In genomic region chr3:59839283-59839682, GRCh38 we compare ENCODE assay signal across 13 cellular contexts.
DNase-seq lines count a peak whose midpoint lies in the region; ATAC-seq and TF ChIP-seq lines count a peak whose summit lies in the region.
"Had no signal": no experiment of that assay in that cellular context is flagged by ENCODE, and none has a peak within 500 bp of the region (broad histone marks: within the 10 kb centered on the region; RNA-seq: fewer than 3 reads in every experiment).

No MANE protein-coding gene starts in this region.

- no peaks in the 10 kb centered on the region for H3K4me1 ChIP-seq in left lung
- H3K4me1 ChIP-seq: SJCRH30 had no signal

- no peak for TF ChIP-seq CTCF in left lung (IDR thresholded peaks at IDR 0.05)

- intact Hi-C loops in left lung (cut with DNase I) = no loop called here

- no peaks in the 10 kb centered on the region for H3K36me3 ChIP-seq in left lung
- H3K36me3 ChIP-seq: neutrophil, SJCRH30 had no signal

- H3K27ac Mint-ChIP-seq in activated naive CD8-positive, alpha-beta T cell treated with anti-CD3 and anti-CD28 coated beads for 36 hours = peak overlapping the region; percentile 42

- peaks cover 7% of the 10 kb centered on the region for H3K36me3 Mint-ChIP-seq in activated naive CD8-positive, alpha-beta T cell treated with anti-CD3 and anti-CD28 coated beads for 36 hours

- ATAC-seq in GM18502 (IDR thresholded peaks at IDR 0.05; ENCODE audit: poor library complexity, unreplicated experiment) = peak; percentile 9
- peak; percentile 6 for ATAC-seq in HG02981 (IDR thresholded peaks at IDR 0.05; ENCODE audit: unreplicated experiment)
- ATAC-seq in left lung = peak; percentile 79

- DNase-seq in activated naive CD8-positive, alpha-beta T cell treated with anti-CD3 and anti-CD28 coated beads for 36 hours = no peak
- DNase-seq in left lung (no peak), NCI-H446 treated with DMSO at 0.1 percent for 48 hours (lab: John Stamatoyannopoulos, UW) (no peak), pons (ENCODE audit: low spot score) (no peak)
- no peak for DNase-seq in activated CD4-positive, alpha-beta T cell treated with anti-CD3 and anti-CD28 coated beads, Interleukin-2, amount 50 U/mL, for 48 hours
- no peak for DNase-seq in stimulated activated CD4-positive, alpha-beta T cell treated with anti-CD3 and anti-CD28 coated beads, Interleukin-4, amount 100 ng/mL, for 4 hours
- DNase-seq: activated naive CD4-positive, alpha-beta T cell treated with Interleukin-2 at 50 U/mL for 16 hours; NCI-H2029; SJCRH30; stimulated activated CD4-positive, alpha-beta T cell treated with anti-CD3 and anti-CD28 coated beads, Interleukin-4, amount 100 ng/mL, for 1 hour had no signal

- no peak overlapping the region for H3K4me3 ChIP-seq in left lung
- H3K4me3 ChIP-seq: SJCRH30 had no signal

- H3K4me1 Mint-ChIP-seq in activated naive CD8-positive, alpha-beta T cell treated with anti-CD3 and anti-CD28 coated beads for 36 hours = peaks cover 20% of the 10 kb centered on the region

- H3K9me3 Mint-ChIP-seq in activated naive CD8-positive, alpha-beta T cell treated with anti-CD3 and anti-CD28 coated beads for 36 hours = peaks cover 11% of the 10 kb centered on the region

- no peak overlapping the region for H3K27ac ChIP-seq in left lung
- H3K27ac ChIP-seq: neutrophil, SJCRH30 had no signal

- no peaks in the 10 kb centered on the region for H3K27me3 ChIP-seq in left lung
- H3K27me3 ChIP-seq: neutrophil, SJCRH30 had no signal

- no peaks in the 10 kb centered on the region for H3K27me3 Mint-ChIP-seq in activated naive CD8-positive, alpha-beta T cell treated with anti-CD3 and anti-CD28 coated beads for 36 hours

- H3K4me3 Mint-ChIP-seq in activated naive CD8-positive, alpha-beta T cell treated with anti-CD3 and anti-CD28 coated beads for 36 hours = no peak overlapping the region

- H3K9me3 ChIP-seq in left lung = no peaks in the 10 kb centered on the region
- H3K9me3 ChIP-seq: neutrophil, SJCRH30 had no signal

Comparison
In these comparisons a context has a peak if more than half of its experiments do, and no peak if none do; other contexts are left out.
1. ATAC-seq: peak in every context shown above with its lines; median percentile 79 in left lung; 9 in GM18502; 6 in HG02981.